Comparison of ENCODE assay signal across 24 cellular contexts in genomic region chrX:150989420-150989819, GRCh38.
"Had no signal": no experiment of that assay in that cellular context is flagged by ENCODE, and none has a peak within 500 bp of the region (broad histone marks: within the 10 kb centered on the region; RNA-seq: fewer than 3 reads in every experiment).

No MANE protein-coding gene starts in this region.

- H3K27ac Mint-ChIP-seq: naive thymus-derived CD8-positive, alpha-beta T cell; progenitor cell of endocrine pancreas; stimulated activated naive CD8-positive, alpha-beta T cell treated with anti-CD3 and anti-CD28 coated beads, Interleukin-15, amount 100 ng/mL, for 72 hours had no signal

- H3K4me2 ChIP-seq: smooth muscle cell had no signal

- H3K4me1 ChIP-seq: gastrocnemius medialis, lower lobe of right lung, parathyroid adenoma, suprapubic skin, upper lobe of right lung, uterus had no signal

- DNase-seq: dorsolateral prefrontal cortex; effector CD4-positive, alpha-beta T cell; foreskin fibroblast; gastrocnemius medialis; head of caudate nucleus; left ventricle myocardium superior; lower lobe of right lung; naive thymus-derived CD8-positive, alpha-beta T cell; stimulated activated CD4-positive, alpha-beta T cell treated with anti-CD3 and anti-CD28 coated beads, Interleukin-12 subunit alpha, Interleukin-12 subunit beta, amount 100 ng/mL, for 4 hours; stimulated activated CD4-positive, alpha-beta T cell treated with anti-CD3 and anti-CD28 coated beads, Interleukin-1b, Interleukin-23, amount 100 ng/mL, for 48 hours; stimulated activated CD4-positive, alpha-beta T cell treated with anti-CD3 and anti-CD28 coated beads, Interleukin-4, amount 100 ng/mL, for 1 hour; stimulated activated CD8-positive, alpha-beta memory T cell treated with anti-CD3 and anti-CD28 coated beads, Interleukin-4, amount 100 ng/mL, for 48 hours; stimulated activated naive CD4-positive, alpha-beta T cell; stimulated activated naive CD8-positive, alpha-beta T cell treated with anti-CD3 and anti-CD28 coated beads, Interleukin-15, amount 100 ng/mL, for 72 hours; transverse colon; upper lobe of right lung; uterus had no signal

- H3K4me1 Mint-ChIP-seq: stimulated activated naive CD8-positive, alpha-beta T cell treated with anti-CD3 and anti-CD28 coated beads, Interleukin-15, amount 100 ng/mL, for 72 hours had no signal

- FAIRE-seq: keratinocyte had no signal

- H3K27me3 ChIP-seq: gastrocnemius medialis, suprapubic skin, transverse colon, upper lobe of right lung, uterus had no signal

- H3K4me3 ChIP-seq: dorsolateral prefrontal cortex, gastrocnemius medialis, lower lobe of right lung, smooth muscle cell, suprapubic skin, transverse colon, upper lobe of right lung, uterus had no signal

- H2AFZ ChIP-seq: parathyroid adenoma had no signal

- H3K27ac ChIP-seq: dorsolateral prefrontal cortex, gastrocnemius medialis, lower lobe of right lung, neutrophil, parathyroid adenoma, suprapubic skin, transverse colon, upper lobe of right lung, uterus had no signal

- H3K4me3 Mint-ChIP-seq: naive thymus-derived CD8-positive, alpha-beta T cell; stimulated activated naive CD8-positive, alpha-beta T cell treated with anti-CD3 and anti-CD28 coated beads, Interleukin-15, amount 100 ng/mL, for 72 hours had no signal

- H3K9me3 Mint-ChIP-seq: naive thymus-derived CD8-positive, alpha-beta T cell; stimulated activated naive CD8-positive, alpha-beta T cell treated with anti-CD3 and anti-CD28 coated beads, Interleukin-15, amount 100 ng/mL, for 72 hours had no signal

- H3K9me3 ChIP-seq: gastrocnemius medialis, lower lobe of right lung, neutrophil, suprapubic skin, transverse colon, upper lobe of right lung, uterus had no signal

- H3K27me3 Mint-ChIP-seq: progenitor cell of endocrine pancreas had no signal

- ATAC-seq: gastrocnemius medialis; left ventricle myocardium superior; lower lobe of right lung; naive thymus-derived CD8-positive, alpha-beta T cell; sciatic nerve; stimulated activated naive CD8-positive, alpha-beta T cell treated with anti-CD3 and anti-CD28 coated beads, Interleukin-15, amount 100 ng/mL, for 72 hours; upper lobe of right lung had no signal

- H3K36me3 Mint-ChIP-seq: naive thymus-derived CD8-positive, alpha-beta T cell had no signal

- H3K79me2 ChIP-seq: parathyroid adenoma had no signal

- H3K9ac ChIP-seq: parathyroid adenoma had no signal

- H3K36me3 ChIP-seq: gastrocnemius medialis, lower lobe of right lung, neutrophil, suprapubic skin, transverse colon, upper lobe of right lung, uterus had no signal
